In genomic region chr3:183698318-183698731, GRCh38 we compare ENCODE assay signal across 8 cellular contexts. TPM values are rescaled to one million over a fixed set of nuclear protein-coding genes. Genes with fewer than 3 reads are reported as not detected.
DNase-seq lines count a peak whose midpoint lies in the region; ATAC-seq, FAIRE-seq and TF ChIP-seq lines count a peak whose summit lies in the region.

No MANE protein-coding gene starts in this region.

- H3K9me3 Mint-ChIP-seq in CD14-positive monocyte (no peaks in the 10 kb centered on the region), immature natural killer cell (no peaks in the 10 kb centered on the region)

- intact Hi-C loops in CD14-positive monocyte (cut with micrococcal nuclease) = loop anchor here (5.0 kb wide), 1 partner anchor 61 kb away; the partner anchor contains the start of gene KLHL24 (in 2 of the 2)
- intact Hi-C loops in breast epithelium (cut with DNase I; ENCODE audit: low total_unique reads) = no loop called here

- WGBS in small intestine, 3 donors = 0 to 1% (median 0%) methylated on average over 12 of the region's 12 CpGs

- H3K4me1 Mint-ChIP-seq in CD14-positive monocyte (peaks cover 40% of the 10 kb centered on the region), immature natural killer cell (peaks cover 40 to 46% of the 10 kb centered on the region in 2 donors)

- no peak for TF ChIP-seq POLR2A in breast epithelium (IDR thresholded peaks at IDR 0.05)

- H3K27me3 ChIP-seq in SJCRH30 (no peaks in the 10 kb centered on the region), breast epithelium (no peaks in the 10 kb centered on the region), small intestine (ENCODE audit: control insufficient read depth in 2 of 2, insufficient read depth in 2 of 2, low read length in 2 of 2) (no peaks in the 10 kb centered on the region)

- ATAC-seq in GM19023 (IDR thresholded peaks at IDR 0.05; ENCODE audit: unreplicated experiment) (peak; percentile 29), HG03159 (IDR thresholded peaks at IDR 0.05; ENCODE audit: unreplicated experiment) (peak; percentile 30)

- H3K27ac ChIP-seq in SJCRH30 (peak overlapping the region; percentile 83), breast epithelium (peak overlapping the region; percentile 90 to 91), small intestine (ENCODE audit: low read depth in 1 of 2, low read length in 1 of 2) (peak overlapping the region; percentile 73 to 83)

- peak overlapping the region; percentile 89 to 92 for H3K4me3 Mint-ChIP-seq in CD14-positive monocyte
- H3K4me3 Mint-ChIP-seq in immature natural killer cell = peak overlapping the region; percentile 93 to 98 (median 95)

- H3K4me1 ChIP-seq in SJCRH30 = peaks cover 4% of the 10 kb centered on the region; the same call in 1 of the 2 replicates
- no peaks in the 10 kb centered on the region for H3K4me1 ChIP-seq in breast epithelium
- H3K4me1 ChIP-seq in small intestine (ENCODE audit: control insufficient read depth in 2 of 2, insufficient read depth in 1 of 2, low read depth in 1 of 2, low read length in 1 of 2) = peaks cover 0 to 6% of the 10 kb centered on the region in 2 donors

- DNase-seq in CD14-positive monocyte (ENCODE audit: low spot score) (no peak), SJCRH30 (peak; percentile 30 to 46), breast epithelium (ENCODE audit: low spot score in 2 of 2) (no peak), immature natural killer cell (peak; percentile 34 to 41 (median 41)), small intestine (peak; percentile 35), cerebellar nuclear complex (lab: John Stamatoyannopoulos, UW) (no peak)

- H3K36me3 ChIP-seq in SJCRH30 (peaks cover 13% of the 10 kb centered on the region), breast epithelium (no peaks in the 10 kb centered on the region), small intestine (ENCODE audit: control insufficient read depth in 2 of 2, insufficient read depth in 2 of 2, low read length in 2 of 2) (no peaks in the 10 kb centered on the region)

- peak overlapping the region; percentile 99 for H3K4me3 ChIP-seq in SJCRH30
- peak overlapping the region; percentile 92 to 97 (median 96) for H3K4me3 ChIP-seq in breast epithelium
- H3K4me3 ChIP-seq in small intestine (ENCODE audit: low read depth in 1 of 2, low read length in 2 of 2) = peak overlapping the region; percentile 77 to 88

- H3K27ac Mint-ChIP-seq in CD14-positive monocyte = peak overlapping the region; percentile 79 to 91 (median 88)
- H3K27ac Mint-ChIP-seq in immature natural killer cell = peak overlapping the region; percentile 75 to 92 (median 80)

- peaks cover 6 to 7% of the 10 kb centered on the region in 2 donors for H3K36me3 Mint-ChIP-seq in CD14-positive monocyte
- peaks cover 0 to 4% (median 0%) of the 10 kb centered on the region in 3 donors for H3K36me3 Mint-ChIP-seq in immature natural killer cell

- no peak for FAIRE-seq in small intestine (lab: Jason Lieb, UNC)

- H3K9me3 ChIP-seq in SJCRH30 (replicated peaks) = no peaks in the 10 kb centered on the region
- no peaks in the 10 kb centered on the region for H3K9me3 ChIP-seq in breast epithelium
- H3K9me3 ChIP-seq in small intestine (ENCODE audit: control insufficient read depth, low read depth) = no peaks in the 10 kb centered on the region

- no peak for TF ChIP-seq CTCF in CD14-positive monocyte (IDR thresholded peaks at IDR 0.05)
- TF ChIP-seq CTCF in breast epithelium (IDR thresholded peaks at IDR 0.05) = no peak

- H3K27me3 Mint-ChIP-seq in CD14-positive monocyte (ENCODE audit: low read depth in 3 of 3) = peaks cover 0 to 1% (median 0%) of the 10 kb centered on the region in 3 donors
- H3K27me3 Mint-ChIP-seq in immature natural killer cell (ENCODE audit: low read depth in 3 of 3) = peaks cover 0 to 4% (median 2%) of the 10 kb centered on the region in 3 donors

RNA-seq across cellular contexts. Expression of gene YEATS2, which starts 0.7 kb away (rescaled TPM):
- 1 to 10 TPM; 4.2 to 5.0 TPM for polyA plus RNA-seq in CD14-positive monocyte
- 38.1 and 38.3 TPM in 2 replicates for total RNA-seq in SJCRH30 (2014; rRNA removed; shearing (Covaris generic))
- total RNA-seq in breast epithelium = 10 to 100 TPM; 11.5 to 32.8 (median 26.6) TPM
- polyA plus RNA-seq in immature natural killer cell = 1 to 10 TPM; 2.1 to 6.3 (median 2.4) TPM
- polyA plus RNA-seq in small intestine = 1 to 10 TPM; 3.5 to 7.9 (median 4.0) TPM

Comparison
In these comparisons a context has a peak if more than half of its experiments do, and no peak if none do; other contexts are left out.
1. DNase-seq: peak in SJCRH30 (2 of 2), immature natural killer cell (3 of 3) and small intestine (single experiment); none in CD14-positive monocyte (single experiment), breast epithelium (0 of 2) and cerebellar nuclear complex (0 of 2).
2. Peak in every context shown above with its lines, with median percentiles within 50 percentile points of each other: H3K27ac ChIP-seq and H3K4me3 ChIP-seq.